1 cellular context compared by ENCODE assay signal in the genomic region with DNA sequence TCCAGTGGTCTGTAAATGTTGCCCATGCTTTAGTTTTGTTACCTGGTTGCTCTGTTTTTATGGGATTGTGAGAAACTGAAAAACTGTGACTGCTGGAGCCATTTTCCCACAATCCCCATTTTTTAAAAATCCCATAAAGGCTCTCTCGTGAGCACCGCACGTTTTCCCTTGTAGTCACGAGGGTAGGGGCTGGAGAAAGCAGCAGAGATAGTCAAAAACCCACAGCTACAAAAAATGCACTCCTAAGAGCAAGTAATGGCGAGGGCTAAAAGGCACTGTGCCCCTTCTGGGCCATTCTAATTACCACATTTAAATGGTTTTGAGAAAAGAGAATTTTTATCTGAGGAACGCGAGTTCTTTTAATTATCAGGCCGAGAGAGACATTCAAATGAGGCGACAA.
TF ChIP-seq lines count a peak whose summit lies in the region.

No MANE protein-coding gene starts in this region.

TF ChIP-seq in SK-N-SH treated with all-trans-retinoic acid at 6 μM for 48 hours, 23 proteins besides CTCF, POLR2A, EP300 and RAD21 (continued from another document):
- TF ChIP-seq, protein P1, sequence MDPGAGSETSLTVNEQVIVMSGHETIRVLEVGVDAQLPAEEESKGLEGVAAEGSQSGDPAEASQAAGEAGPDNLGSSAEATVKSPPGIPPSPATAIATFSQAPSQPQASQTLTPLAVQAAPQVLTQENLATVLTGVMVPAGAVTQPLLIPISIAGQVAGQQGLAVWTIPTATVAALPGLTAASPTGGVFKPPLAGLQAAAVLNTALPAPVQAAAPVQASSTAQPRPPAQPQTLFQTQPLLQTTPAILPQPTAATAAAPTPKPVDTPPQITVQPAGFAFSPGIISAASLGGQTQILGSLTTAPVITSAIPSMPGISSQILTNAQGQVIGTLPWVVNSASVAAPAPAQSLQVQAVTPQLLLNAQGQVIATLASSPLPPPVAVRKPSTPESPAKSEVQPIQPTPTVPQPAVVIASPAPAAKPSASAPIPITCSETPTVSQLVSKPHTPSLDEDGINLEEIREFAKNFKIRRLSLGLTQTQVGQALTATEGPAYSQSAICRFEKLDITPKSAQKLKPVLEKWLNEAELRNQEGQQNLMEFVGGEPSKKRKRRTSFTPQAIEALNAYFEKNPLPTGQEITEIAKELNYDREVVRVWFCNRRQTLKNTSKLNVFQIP (CRISPR knock-in tag; IDR thresholded peaks at IDR 0.05; ENCODE audit: borderline replicate concordance, low read depth) = no peak
- TF ChIP-seq ARNTL (CRISPR knock-in tag; IDR thresholded peaks at IDR 0.05; ENCODE audit: borderline replicate concordance, low read depth) = no peak
- TF ChIP-seq, protein P2, sequence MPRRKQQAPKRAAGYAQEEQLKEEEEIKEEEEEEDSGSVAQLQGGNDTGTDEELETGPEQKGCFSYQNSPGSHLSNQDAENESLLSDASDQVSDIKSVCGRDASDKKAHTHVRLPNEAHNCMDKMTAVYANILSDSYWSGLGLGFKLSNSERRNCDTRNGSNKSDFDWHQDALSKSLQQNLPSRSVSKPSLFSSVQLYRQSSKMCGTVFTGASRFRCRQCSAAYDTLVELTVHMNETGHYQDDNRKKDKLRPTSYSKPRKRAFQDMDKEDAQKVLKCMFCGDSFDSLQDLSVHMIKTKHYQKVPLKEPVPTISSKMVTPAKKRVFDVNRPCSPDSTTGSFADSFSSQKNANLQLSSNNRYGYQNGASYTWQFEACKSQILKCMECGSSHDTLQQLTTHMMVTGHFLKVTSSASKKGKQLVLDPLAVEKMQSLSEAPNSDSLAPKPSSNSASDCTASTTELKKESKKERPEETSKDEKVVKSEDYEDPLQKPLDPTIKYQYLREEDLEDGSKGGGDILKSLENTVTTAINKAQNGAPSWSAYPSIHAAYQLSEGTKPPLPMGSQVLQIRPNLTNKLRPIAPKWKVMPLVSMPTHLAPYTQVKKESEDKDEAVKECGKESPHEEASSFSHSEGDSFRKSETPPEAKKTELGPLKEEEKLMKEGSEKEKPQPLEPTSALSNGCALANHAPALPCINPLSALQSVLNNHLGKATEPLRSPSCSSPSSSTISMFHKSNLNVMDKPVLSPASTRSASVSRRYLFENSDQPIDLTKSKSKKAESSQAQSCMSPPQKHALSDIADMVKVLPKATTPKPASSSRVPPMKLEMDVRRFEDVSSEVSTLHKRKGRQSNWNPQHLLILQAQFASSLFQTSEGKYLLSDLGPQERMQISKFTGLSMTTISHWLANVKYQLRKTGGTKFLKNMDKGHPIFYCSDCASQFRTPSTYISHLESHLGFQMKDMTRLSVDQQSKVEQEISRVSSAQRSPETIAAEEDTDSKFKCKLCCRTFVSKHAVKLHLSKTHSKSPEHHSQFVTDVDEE (CRISPR knock-in tag; IDR thresholded peaks at IDR 0.05) = no peak
- no peak for TF ChIP-seq OSR1 (CRISPR knock-in tag; IDR thresholded peaks at IDR 0.05)
TF ChIP-seq in SK-N-SH treated with all-trans-retinoic acid at 6 μM for 48 hours: peak in this region for 0.
